1 cellular context compared by ENCODE assay signal in genomic region chr1:59947047-59947938, GRCh38.
TF ChIP-seq lines count a peak whose summit lies in the region.

No MANE protein-coding gene starts in this region.

TF ChIP-seq in WTC11, 78 proteins besides CTCF, POLR2A, EP300 and RAD21 (continued from another document):
- TF ChIP-seq STAT6 (CRISPR knock-in tag; conservative IDR thresholded peaks at IDR 0.05; ENCODE audit: low read depth) (no peak), ZNF138 (CRISPR knock-in tag; conservative IDR thresholded peaks at IDR 0.05) (no peak), SMAD3 (CRISPR knock-in tag; IDR thresholded peaks at IDR 0.05; ENCODE audit: borderline replicate concordance) (no peak), ZNF416 (CRISPR knock-in tag; IDR thresholded peaks at IDR 0.05) (no peak)
- TF ChIP-seq, protein P1, sequence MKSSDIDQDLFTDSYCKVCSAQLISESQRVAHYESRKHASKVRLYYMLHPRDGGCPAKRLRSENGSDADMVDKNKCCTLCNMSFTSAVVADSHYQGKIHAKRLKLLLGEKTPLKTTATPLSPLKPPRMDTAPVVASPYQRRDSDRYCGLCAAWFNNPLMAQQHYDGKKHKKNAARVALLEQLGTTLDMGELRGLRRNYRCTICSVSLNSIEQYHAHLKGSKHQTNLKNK (CRISPR knock-in tag; IDR thresholded peaks at IDR 0.05) = no peak
TF ChIP-seq in WTC11: peak in this region for 0.
